11 cellular contexts compared by ENCODE assay signal in the genomic region with DNA sequence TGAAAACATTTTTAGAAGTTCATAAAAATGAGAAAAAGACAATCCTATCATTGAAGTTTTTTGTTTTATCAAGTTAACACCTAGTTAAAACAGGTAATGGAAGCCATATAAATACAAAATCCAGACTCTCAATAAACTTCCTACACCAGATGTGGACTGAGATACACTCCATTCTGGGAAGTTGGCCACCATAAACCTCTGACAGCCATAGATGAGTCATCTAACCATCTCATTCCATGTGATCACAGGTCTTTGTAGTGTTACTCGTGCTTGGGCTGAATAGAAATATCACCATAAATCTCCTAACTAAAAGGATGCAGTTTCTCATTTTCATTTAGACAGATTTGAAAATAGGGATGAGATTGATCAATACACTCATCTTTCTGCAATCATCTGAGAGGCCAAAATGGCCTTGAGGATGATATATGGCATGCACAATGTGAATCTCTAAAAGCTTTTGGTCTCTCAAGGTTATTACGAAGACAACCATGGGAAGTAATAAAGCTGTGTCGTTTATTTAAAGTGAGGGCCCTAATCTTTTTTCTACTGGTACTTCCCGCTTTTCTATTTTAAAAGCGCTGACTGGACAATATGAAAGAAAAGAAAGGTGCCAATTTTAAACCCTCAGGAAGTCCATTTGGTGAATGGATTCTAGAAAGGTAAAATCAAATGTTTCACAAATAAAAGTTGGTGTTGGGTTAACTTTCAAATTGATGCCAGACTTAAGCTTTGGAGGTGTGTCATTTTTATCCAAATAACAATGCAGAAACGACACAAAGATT.
DNase-seq lines count a peak whose midpoint lies in the region; ATAC-seq and TF ChIP-seq lines count a peak whose summit lies in the region.
"Had no signal": no experiment of that assay in that cellular context is flagged by ENCODE, and none has a peak within 500 bp of the region (broad histone marks: within the 10 kb centered on the region; RNA-seq: fewer than 3 reads in every experiment).

No MANE protein-coding gene starts in this region.

- no peak overlapping the region for H3K4me3 Mint-ChIP-seq in chondrocyte (ENCODE audit: unreplicated experiment)
- H3K4me3 Mint-ChIP-seq: stimulated activated effector memory CD8-positive, alpha-beta T cell treated with anti-CD3 and anti-CD28 coated beads, Interleukin-12 subunit alpha, Interleukin-12 subunit beta, amount 100 ng/mL, for 72 hours; T-helper 17 cell had no signal

- H3K4me3 ChIP-seq in fibroblast of lung (replicated peaks in 1 of 4; ENCODE audit: control extremely low read depth in 1 of 4, insufficient read depth in 1 of 4, low read depth in 3 of 4, low read length in 4 of 4), result no peak overlapping the region

- H3K27me3 Mint-ChIP-seq in chondrocyte (ENCODE audit: low read depth), result peaks cover 19% of the 10 kb centered on the region

- H3K36me3 Mint-ChIP-seq in chondrocyte (ENCODE audit: low read depth), result no peaks in the 10 kb centered on the region
- H3K36me3 Mint-ChIP-seq: stimulated activated effector memory CD8-positive, alpha-beta T cell treated with anti-CD3 and anti-CD28 coated beads, Interleukin-12 subunit alpha, Interleukin-12 subunit beta, amount 100 ng/mL, for 72 hours had no signal

- no peak overlapping the region for H3K9ac ChIP-seq in fibroblast of lung (ENCODE audit: insufficient read depth, low read length)

- POLR2A ChIA-PET in RWPE1 (lab: Yijun Ruan, JAX; ENCODE audit: low non-redundant PET), result no interaction called here

- H3K4me2 ChIP-seq in fibroblast of lung (ENCODE audit: extremely low read depth, insufficient read depth, low read length), result no peak overlapping the region

- CTCF ChIA-PET in RWPE1 (lab: Yijun Ruan, JAX), result interaction anchor here (0.9 to 4.2 kb wide), 10 partner anchors 11 to 209 kb away, joined by 3 to 27 read pairs (median 6); partner anchors contain the start of gene ALDH1A2

- H3K79me2 ChIP-seq in fibroblast of lung (ENCODE audit: control insufficient read depth, insufficient read depth, low read length), result no peaks in the 10 kb centered on the region

- no peaks in the 10 kb centered on the region for H3K4me1 ChIP-seq in fibroblast of lung (ENCODE audit: control insufficient read depth, extremely low read depth, insufficient read depth, low read length)

- peaks cover 9% of the 10 kb centered on the region for H3K4me1 Mint-ChIP-seq in chondrocyte (ENCODE audit: low read depth)
- H3K4me1 Mint-ChIP-seq: stimulated activated effector memory CD8-positive, alpha-beta T cell treated with anti-CD3 and anti-CD28 coated beads, Interleukin-12 subunit alpha, Interleukin-12 subunit beta, amount 100 ng/mL, for 72 hours had no signal

- TF ChIP-seq CTCF in RWPE1 (conservative IDR thresholded peaks at IDR 0.05; ENCODE audit: low read depth) (no peak), fibroblast of lung (conservative IDR thresholded peaks at IDR 0.05 in 1 of 2, IDR thresholded peaks at IDR 0.05 in 1 of 2; ENCODE audit: low read depth in 1 of 2, low read length in 2 of 2) (no peak), chondrocyte (IDR thresholded peaks at IDR 0.05) (no peak)

- no peak overlapping the region for H3K27ac ChIP-seq in RWPE1
- H3K27ac ChIP-seq in fibroblast of lung (ENCODE audit: insufficient read depth, low read length), result no peak overlapping the region

- no peaks in the 10 kb centered on the region for H3K9me3 ChIP-seq in fibroblast of lung (ENCODE audit: control insufficient read depth, insufficient read depth, low read depth, low read length)

- no peaks in the 10 kb centered on the region for H4K20me1 ChIP-seq in fibroblast of lung (ENCODE audit: control insufficient read depth, extremely low read depth, insufficient read depth, low read length)

- peak; percentile 55 for ATAC-seq in sciatic nerve
- ATAC-seq: stimulated activated effector memory CD8-positive, alpha-beta T cell treated with anti-CD3 and anti-CD28 coated beads, Interleukin-12 subunit alpha, Interleukin-12 subunit beta, amount 100 ng/mL, for 72 hours; T-helper 17 cell had no signal

- no peak overlapping the region for H3K27ac Mint-ChIP-seq in chondrocyte (ENCODE audit: unreplicated experiment)
- H3K27ac Mint-ChIP-seq: stimulated activated effector memory CD8-positive, alpha-beta T cell treated with anti-CD3 and anti-CD28 coated beads, Interleukin-12 subunit alpha, Interleukin-12 subunit beta, amount 100 ng/mL, for 72 hours; T-helper 17 cell had no signal

- intact Hi-C loops in sciatic nerve (cut with DNase I), result no loop called here

- H3K36me3 ChIP-seq in fibroblast of lung (ENCODE audit: control insufficient read depth, insufficient read depth, low read length), result no peaks in the 10 kb centered on the region

- H2AFZ ChIP-seq in fibroblast of lung (ENCODE audit: low read length), result no peak overlapping the region

- DNase-seq in GM04504 (ENCODE audit: low read depth) (peak; percentile 78), RWPE1 (ENCODE audit: low spot score) (peak; percentile 45), fibroblast of lung (ENCODE audit: low read depth in 2 of 2) (peak; percentile 81 to 86), sciatic nerve (ENCODE audit: low spot score) (no peak), HPDE6-E6E7 (ENCODE audit: extremely low spot score) (no peak), SHP77 treated with DMSO at 0.1 percent for 48 hours (lab: John Stamatoyannopoulos, UW) (no peak), chondrocyte (ENCODE audit: low spot score) (no peak)
- no peak for DNase-seq in activated naive CD4-positive, alpha-beta T cell treated with Interleukin-2 at 50 U/mL for 16 hours
- DNase-seq: NK-92 treated with Interleukin-12 subunit alpha and Interleukin-12 subunit beta, amount 100 ng/mL, for 24 hours; T-helper 17 cell had no signal

- H3K9me3 Mint-ChIP-seq in chondrocyte (ENCODE audit: low read depth), result no peaks in the 10 kb centered on the region
- H3K9me3 Mint-ChIP-seq: stimulated activated effector memory CD8-positive, alpha-beta T cell treated with anti-CD3 and anti-CD28 coated beads, Interleukin-12 subunit alpha, Interleukin-12 subunit beta, amount 100 ng/mL, for 72 hours had no signal

- H3K27me3 ChIP-seq in fibroblast of lung (ENCODE audit: control insufficient read depth, insufficient read depth, low read length), result peaks cover 2% of the 10 kb centered on the region

Comparison
In these comparisons a context has a peak if more than half of its experiments do, and no peak if none do; other contexts are left out.
1. DNase-seq: peak in GM04504 (single experiment), RWPE1 (single experiment) and fibroblast of lung (2 of 2); none in sciatic nerve (single experiment), activated naive CD4-positive, alpha-beta T cell treated with Interleukin-2 at 50 U/mL for 16 hours (single experiment), HPDE6-E6E7 (single experiment), SHP77 treated with DMSO at 0.1 percent for 48 hours (single experiment) and chondrocyte (single experiment).